ENCODE assay signal across 9 cellular contexts in genomic region chr6:43129434-43130194, GRCh38. TPM values are rescaled to one million over a fixed set of nuclear protein-coding genes. Genes with fewer than 3 reads are reported as not detected.
DNase-seq lines count a peak whose midpoint lies in the region; ATAC-seq and TF ChIP-seq lines count a peak whose summit lies in the region.
"Had no signal": no experiment of that assay in that cellular context is flagged by ENCODE, and none has a peak within 500 bp of the region (broad histone marks: within the 10 kb centered on the region; RNA-seq: fewer than 3 reads in every experiment).

No MANE protein-coding gene starts in this region.

- H3K4me3 ChIP-seq in esophagus muscularis mucosa: no peak overlapping the region

- H3K36me3 Mint-ChIP-seq in natural killer cell (no peaks in the 10 kb centered on the region), progenitor cell of endocrine pancreas (ENCODE audit: insufficient read depth) (peaks cover 1% of the 10 kb centered on the region), CD14-positive monocyte (no peaks in the 10 kb centered on the region)
- H3K36me3 Mint-ChIP-seq in natural killer cell treated with Interleukin-12 subunit alpha and Interleukin-12 subunit beta and Interleukin-15 and Interleukin-18, amount 100 ng/mL, for 72 hours: no peaks in the 10 kb centered on the region
- H3K36me3 Mint-ChIP-seq: activated naive CD8-positive, alpha-beta T cell had no signal

- 48% methylated on average over 15 of the region's 15 CpGs for WGBS in esophagus muscularis mucosa

- H3K27me3 ChIP-seq in esophagus muscularis mucosa: no peaks in the 10 kb centered on the region

- H3K27ac Mint-ChIP-seq in natural killer cell (no peak overlapping the region), progenitor cell of endocrine pancreas (no peak overlapping the region), CD14-positive monocyte (no peak overlapping the region)
- H3K27ac Mint-ChIP-seq in natural killer cell treated with Interleukin-12 subunit alpha and Interleukin-12 subunit beta and Interleukin-15 and Interleukin-18, amount 100 ng/mL, for 72 hours: no peak overlapping the region
- H3K27ac Mint-ChIP-seq: activated naive CD8-positive, alpha-beta T cell had no signal

- no peak overlapping the region for H3K27ac ChIP-seq in esophagus muscularis mucosa (replicated peaks in 1 of 4)

- TF ChIP-seq EP300 in esophagus muscularis mucosa (IDR thresholded peaks at IDR 0.05): no peak

- H3K9me3 ChIP-seq in esophagus muscularis mucosa: no peaks in the 10 kb centered on the region

- H3K4me1 ChIP-seq in esophagus muscularis mucosa: peaks cover 0 to 14% (median 4%) of the 10 kb centered on the region in 4 donors

- H3K4me1 Mint-ChIP-seq in natural killer cell (no peaks in the 10 kb centered on the region), progenitor cell of endocrine pancreas (ENCODE audit: low read depth) (no peaks in the 10 kb centered on the region), CD14-positive monocyte (no peaks in the 10 kb centered on the region)
- no peaks in the 10 kb centered on the region for H3K4me1 Mint-ChIP-seq in natural killer cell treated with Interleukin-12 subunit alpha and Interleukin-12 subunit beta and Interleukin-15 and Interleukin-18, amount 100 ng/mL, for 72 hours (ENCODE audit: low read depth in 2 of 2)

- peak in 2 of 3 donors; percentile 36 to 61 for ATAC-seq in natural killer cell
- ATAC-seq in natural killer cell treated with Interleukin-12 subunit alpha and Interleukin-12 subunit beta and Interleukin-15 and Interleukin-18, amount 100 ng/mL, for 72 hours: no peak
- ATAC-seq in HG02759 (IDR thresholded peaks at IDR 0.05; ENCODE audit: unreplicated experiment): no peak

- DNase-seq in natural killer cell (no peak), RKO (ENCODE audit: low spot score) (peak; percentile 19), esophagus muscularis mucosa (ENCODE audit: extremely low spot score) (no peak), progenitor cell of endocrine pancreas (ENCODE audit: low spot score, unreplicated experiment) (no peak), posterior cingulate gyrus (no peak), CD14-positive monocyte (ENCODE audit: low spot score) (no peak)
- no peak for DNase-seq in natural killer cell treated with Interleukin-12 subunit alpha and Interleukin-12 subunit beta and Interleukin-15 and Interleukin-18, amount 100 ng/mL, for 72 hours (ENCODE audit: low spot score)

- H3K9me3 Mint-ChIP-seq in natural killer cell (no peaks in the 10 kb centered on the region), progenitor cell of endocrine pancreas (ENCODE audit: low read depth) (no peaks in the 10 kb centered on the region), CD14-positive monocyte (no peaks in the 10 kb centered on the region)
- H3K9me3 Mint-ChIP-seq in natural killer cell treated with Interleukin-12 subunit alpha and Interleukin-12 subunit beta and Interleukin-15 and Interleukin-18, amount 100 ng/mL, for 72 hours: no peaks in the 10 kb centered on the region

- no peaks in the 10 kb centered on the region for H3K36me3 ChIP-seq in esophagus muscularis mucosa

- TF ChIP-seq CTCF in natural killer cell (IDR thresholded peaks at IDR 0.05) (no peak), esophagus muscularis mucosa (IDR thresholded peaks at IDR 0.05) (peak; percentile 19 to 42 (median 36)), progenitor cell of endocrine pancreas (IDR thresholded peaks at IDR 0.05; ENCODE audit: unreplicated experiment) (peak; percentile 46), CD14-positive monocyte (IDR thresholded peaks at IDR 0.05) (no peak)

- intact Hi-C loops in natural killer cell (cut with micrococcal nuclease) (no loop called here), esophagus muscularis mucosa (cut with DNase I) (loop anchor here (5.0 kb wide), 1 partner anchor 52 kb away; the partner anchor contains the start of gene PTK7), posterior cingulate gyrus (cut with DNase I) (no loop called here), CD14-positive monocyte (cut with micrococcal nuclease) (no loop called here)

- TF ChIP-seq POLR2A in esophagus muscularis mucosa (IDR thresholded peaks at IDR 0.05; ENCODE audit: low read depth): no peak

- no peak overlapping the region for H3K4me3 Mint-ChIP-seq in natural killer cell
- no peak overlapping the region for H3K4me3 Mint-ChIP-seq in natural killer cell treated with Interleukin-12 subunit alpha and Interleukin-12 subunit beta and Interleukin-15 and Interleukin-18, amount 100 ng/mL, for 72 hours
- no peak overlapping the region for H3K4me3 Mint-ChIP-seq in progenitor cell of endocrine pancreas (ENCODE audit: low read depth)
- no peak overlapping the region for H3K4me3 Mint-ChIP-seq in CD14-positive monocyte
- H3K4me3 Mint-ChIP-seq: activated naive CD8-positive, alpha-beta T cell had no signal

- H3K27me3 Mint-ChIP-seq in natural killer cell (ENCODE audit: low read depth in 2 of 2) (no peaks in the 10 kb centered on the region), progenitor cell of endocrine pancreas (no peaks in the 10 kb centered on the region), CD14-positive monocyte (ENCODE audit: low read depth in 3 of 3) (no peaks in the 10 kb centered on the region)
- H3K27me3 Mint-ChIP-seq in natural killer cell treated with Interleukin-12 subunit alpha and Interleukin-12 subunit beta and Interleukin-15 and Interleukin-18, amount 100 ng/mL, for 72 hours: no peaks in the 10 kb centered on the region
- H3K27me3 Mint-ChIP-seq: activated naive CD8-positive, alpha-beta T cell had no signal

RNA-seq across cellular contexts. Expression of gene SRF, which starts 41.5 kb away (rescaled TPM):
- total RNA-seq in natural killer cell: 10 to 100 TPM; 31.6 to 33.0 (median 32.0) TPM
- 10 to 100 TPM; 56.8 to 70.4 TPM for total RNA-seq in natural killer cell treated with Interleukin-12 subunit alpha and Interleukin-12 subunit beta and Interleukin-15 and Interleukin-18, amount 100 ng/mL, for 72 hours
- 100 to 1,000 TPM; 111 to 183 (median 153) TPM for total RNA-seq in esophagus muscularis mucosa
- 29.1 and 30.3 TPM in 2 replicates for total RNA-seq in progenitor cell of endocrine pancreas
- polyA plus RNA-seq in CD14-positive monocyte: 1 to 10 TPM; 3.6 to 3.8 TPM

RNA-seq across cellular contexts. Expression of gene CUL9, which starts 52.4 kb away (rescaled TPM):
- total RNA-seq in natural killer cell (10 to 100 TPM; 73.1 to 85.7 (median 73.9) TPM), esophagus muscularis mucosa (10 to 100 TPM; 21.5 to 46.6 (median 33.6) TPM), progenitor cell of endocrine pancreas (57.0 and 61.1 TPM in 2 replicates)
- 10 to 100 TPM; 41.5 to 85.8 TPM for total RNA-seq in natural killer cell treated with Interleukin-12 subunit alpha and Interleukin-12 subunit beta and Interleukin-15 and Interleukin-18, amount 100 ng/mL, for 72 hours
- polyA plus RNA-seq in CD14-positive monocyte: 1 to 10 TPM; 2.9 to 3.8 TPM

RNA-seq across cellular contexts. Expression of gene PTK7, which starts 53.5 kb away (rescaled TPM):
- total RNA-seq in natural killer cell (1 to 10 TPM; 1.7 to 5.6 (median 2.8) TPM), esophagus muscularis mucosa (10 to 100 TPM in 1 of 4 donors, 1 to 10 TPM in 3; 6.8 to 10.8 (median 8.0) TPM), progenitor cell of endocrine pancreas (141 and 142 TPM in 2 replicates)
- total RNA-seq in natural killer cell treated with Interleukin-12 subunit alpha and Interleukin-12 subunit beta and Interleukin-15 and Interleukin-18, amount 100 ng/mL, for 72 hours: 1 to 10 TPM; 1.2 to 4.1 TPM
- not detected for polyA plus RNA-seq in CD14-positive monocyte

Comparison
In these comparisons a context has a peak if more than half of its experiments do, and no peak if none do; other contexts are left out.
1. ATAC-seq: peak in natural killer cell (2 of 3); none in natural killer cell treated with Interleukin-12 subunit alpha and Interleukin-12 subunit beta and Interleukin-15 and Interleukin-18, amount 100 ng/mL, for 72 hours (0 of 2) and HG02759 (single experiment).
2. CTCF ChIP-seq: peak in esophagus muscularis mucosa (3 of 3) and progenitor cell of endocrine pancreas (single experiment); none in natural killer cell (single experiment) and CD14-positive monocyte (single experiment).
3. RNA of gene PTK7, which starts 53.5 kb away (total RNA-seq): 141 to 142 TPM in progenitor cell of endocrine pancreas; 6.8 to 10.8 TPM in esophagus muscularis mucosa, 1.2 to 4.1 TPM in natural killer cell treated with Interleukin-12 subunit alpha and Interleukin-12 subunit beta and Interleukin-15 and Interleukin-18, amount 100 ng/mL, for 72 hours and 1.7 to 5.6 TPM in natural killer cell; every median in the first group is over 10 times any median in the second.